In the genomic region with DNA sequence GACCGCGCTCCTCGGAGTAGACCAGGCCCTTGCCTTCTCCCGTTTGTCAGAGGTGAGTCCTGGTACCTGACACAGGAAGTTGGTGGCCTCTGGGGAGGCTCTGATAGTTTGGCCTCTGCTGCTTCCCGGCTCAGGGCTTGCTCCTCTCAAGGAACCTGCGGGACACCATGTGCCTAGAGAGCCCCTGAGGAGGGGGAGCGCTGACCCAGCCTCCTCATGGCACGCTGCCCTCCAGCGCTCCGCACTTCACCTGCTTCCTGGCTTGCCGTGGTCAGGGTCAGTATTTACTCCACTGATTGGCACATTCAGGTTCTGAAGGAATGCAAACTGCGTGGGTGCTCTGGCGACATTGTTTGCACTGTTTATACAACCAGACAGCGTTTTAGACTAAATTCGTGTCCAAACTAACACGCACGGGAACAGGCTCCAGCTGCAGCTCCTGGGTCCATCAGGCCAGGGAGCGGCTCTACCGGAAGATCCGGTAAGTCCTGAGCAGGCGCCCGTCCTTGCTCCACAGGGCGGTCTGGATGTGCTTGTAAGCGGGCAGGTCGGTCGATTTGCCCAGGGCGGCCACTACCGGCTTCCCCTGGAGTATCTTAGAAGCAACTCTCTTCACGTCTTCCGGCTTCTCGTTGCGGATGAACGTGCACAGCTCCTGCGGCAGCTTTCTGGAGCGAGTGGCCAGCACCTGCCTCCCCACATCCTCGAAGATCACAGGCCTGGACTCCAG, we compare ENCODE assay signal across 26 cellular contexts.
"Had no signal": no experiment of that assay in that cellular context is flagged by ENCODE, and none has a peak within 500 bp of the region (broad histone marks: within the 10 kb centered on the region; RNA-seq: fewer than 3 reads in every experiment).

No MANE protein-coding gene starts in this region.

- H3K27ac Mint-ChIP-seq: activated naive CD4-positive, alpha-beta T cell treated with anti-CD3 and anti-CD28 coated beads for 36 hours; activated naive CD8-positive, alpha-beta T cell treated with anti-CD3 and anti-CD28 coated beads, Interleukin-2, amount 10 ng/mL, durations not matched to agents 7 days and 5 days; activated T-helper 2 cell treated with anti-CD3 and anti-CD28 coated beads, Interferon-gamma antibody, Interleukin-2, Interleukin-4, amounts not matched to agents 10 μg/mL and 5 μg/mL and 100 μg/mL, durations not matched to agents 14 hours and 24 hours and 36 hours; endodermal cell; mesothelial cell of epicardium; natural killer cell; stimulated activated naive CD8-positive, alpha-beta T cell treated with anti-CD3 and anti-CD28 coated beads, Interleukin-15, Interleukin-2, amounts not matched to agents 100 ng/mL and 50 ng/mL, for 24 hours; T-helper 1 cell treated with Interleukin-12 subunit alpha and Interleukin-12 subunit beta and Interleukin-4 antibody, amounts not matched to agents 30 μg/mL and 1 μg/mL, for 36 hours; WTC11 had no signal

- H3K4me3 ChIP-seq: ovary, prostate gland, tibial artery, uterus had no signal

- H3K27me3 ChIP-seq: neutrophil, ovary, tibial artery, uterus had no signal

- DNase-seq: activated CD8-positive, alpha-beta memory T cell treated with anti-CD3 and anti-CD28 coated beads, Interleukin-2, amount 50 U/mL, for 4 hours; activated naive CD4-positive, alpha-beta T cell treated with anti-CD3 and anti-CD28 coated beads for 36 hours; activated naive CD8-positive, alpha-beta T cell treated with anti-CD3 and anti-CD28 coated beads, Interleukin-2, amount 10 ng/mL, durations not matched to agents 7 days and 5 days; activated T-cell treated with anti-CD3 and anti-CD28 coated beads, Interleukin-2, amount 50 U/mL, for 4 hours; amniotic stem cell; cerebellar nuclear complex; cortex of kidney; natural killer cell; stimulated activated CD4-positive, alpha-beta T cell treated with anti-CD3 and anti-CD28 coated beads, Interleukin-12 subunit alpha, Interleukin-12 subunit beta, amount 100 ng/mL, for 4 hours; stimulated activated CD4-positive, alpha-beta T cell treated with anti-CD3 and anti-CD28 coated beads, Interleukin-4, amount 100 ng/mL, for 4 hours; substantia nigra; T1000; tibial artery; uterus had no signal

- ATAC-seq: activated T-cell treated with anti-CD3 and anti-CD28 coated beads, Interleukin-2, amount 50 U/mL, for 4 hours; left lobe of liver; natural killer cell had no signal

- H3K36me3 Mint-ChIP-seq: activated naive CD8-positive, alpha-beta T cell treated with anti-CD3 and anti-CD28 coated beads, Interleukin-2, amount 10 ng/mL, durations not matched to agents 7 days and 5 days; mesothelial cell of epicardium; WTC11 had no signal

- FAIRE-seq: bronchial epithelial cell, keratinocyte had no signal

- H3K4me1 ChIP-seq: prostate gland, tibial artery, uterus had no signal

- H3K27me3 Mint-ChIP-seq: activated naive CD8-positive, alpha-beta T cell treated with anti-CD3 and anti-CD28 coated beads, Interleukin-2, amount 10 ng/mL, durations not matched to agents 7 days and 5 days; stimulated activated naive CD8-positive, alpha-beta T cell treated with anti-CD3 and anti-CD28 coated beads, Interleukin-15, Interleukin-2, amounts not matched to agents 100 ng/mL and 50 ng/mL, for 24 hours had no signal

- H3K9me3 ChIP-seq: neutrophil, ovary, prostate gland, tibial artery, uterus had no signal

- H3K4me3 Mint-ChIP-seq: activated naive CD4-positive, alpha-beta T cell treated with anti-CD3 and anti-CD28 coated beads for 36 hours; activated naive CD8-positive, alpha-beta T cell treated with anti-CD3 and anti-CD28 coated beads, Interleukin-2, amount 10 ng/mL, durations not matched to agents 7 days and 5 days; activated T-cell treated with anti-CD3 and anti-CD28 coated beads, Interleukin-2, amount 50 U/mL, for 4 hours; endodermal cell; mesothelial cell of epicardium; natural killer cell; stimulated activated naive CD8-positive, alpha-beta T cell treated with anti-CD3 and anti-CD28 coated beads, Interleukin-15, Interleukin-2, amounts not matched to agents 100 ng/mL and 50 ng/mL, for 24 hours; T-helper 1 cell treated with Interleukin-12 subunit alpha and Interleukin-12 subunit beta and Interleukin-4 antibody, amounts not matched to agents 30 μg/mL and 1 μg/mL, for 36 hours; WTC11 had no signal

- H3K27ac ChIP-seq: neutrophil, ovary, prostate gland, tibial artery, uterus had no signal

- H3K4me1 Mint-ChIP-seq: activated naive CD8-positive, alpha-beta T cell treated with anti-CD3 and anti-CD28 coated beads, Interleukin-2, amount 10 ng/mL, durations not matched to agents 7 days and 5 days; endodermal cell; mesothelial cell of epicardium; natural killer cell; WTC11 had no signal

- H3K36me3 ChIP-seq: neutrophil, ovary, prostate gland, tibial artery, uterus had no signal
